In genomic region chr10:132693676-132694075, GRCh38 we compare ENCODE assay signal across 23 cellular contexts.
"Had no signal": no experiment of that assay in that cellular context is flagged by ENCODE, and none has a peak within 500 bp of the region (broad histone marks: within the 10 kb centered on the region; RNA-seq: fewer than 3 reads in every experiment).

No MANE protein-coding gene starts in this region.

- ATAC-seq: HepG2, K562 had no signal

- H3K9me3 ChIP-seq: SJSA1 had no signal

- H3K4me1 ChIP-seq: SJSA1 had no signal

- H3K27ac ChIP-seq: KMS-11, SJSA1, SK-N-MC had no signal

- H3K4me3 ChIP-seq: K562, SJSA1, SK-N-MC had no signal

- H3K27me3 ChIP-seq: SJSA1 had no signal

- DNase-seq: Kasumi-1, MM.1S, NCI-H1092 treated with DMSO at 0.1 percent for 48 hours, NCI-H1417 treated with DMSO at 0.1 percent for 48 hours, NCI-H146, NCI-H1694 treated with DMSO at 0.1 percent for 48 hours, NCI-H1930, NCI-H2081, NCI-H2107, NCI-H2227 treated with DMSO at 0.1 percent for 48 hours, NCI-H446, NCI-H510A, NCI-H524 treated with DMSO at 0.1 percent for 48 hours, NCI-H69, NCI-H774, Right ventricle myocardium superior, RPMI8226, SIG-M5 had no signal

- H3K4me2 ChIP-seq: KMS-11 had no signal
